Comparison of ENCODE assay signal across 15 cellular contexts in the genomic region with DNA sequence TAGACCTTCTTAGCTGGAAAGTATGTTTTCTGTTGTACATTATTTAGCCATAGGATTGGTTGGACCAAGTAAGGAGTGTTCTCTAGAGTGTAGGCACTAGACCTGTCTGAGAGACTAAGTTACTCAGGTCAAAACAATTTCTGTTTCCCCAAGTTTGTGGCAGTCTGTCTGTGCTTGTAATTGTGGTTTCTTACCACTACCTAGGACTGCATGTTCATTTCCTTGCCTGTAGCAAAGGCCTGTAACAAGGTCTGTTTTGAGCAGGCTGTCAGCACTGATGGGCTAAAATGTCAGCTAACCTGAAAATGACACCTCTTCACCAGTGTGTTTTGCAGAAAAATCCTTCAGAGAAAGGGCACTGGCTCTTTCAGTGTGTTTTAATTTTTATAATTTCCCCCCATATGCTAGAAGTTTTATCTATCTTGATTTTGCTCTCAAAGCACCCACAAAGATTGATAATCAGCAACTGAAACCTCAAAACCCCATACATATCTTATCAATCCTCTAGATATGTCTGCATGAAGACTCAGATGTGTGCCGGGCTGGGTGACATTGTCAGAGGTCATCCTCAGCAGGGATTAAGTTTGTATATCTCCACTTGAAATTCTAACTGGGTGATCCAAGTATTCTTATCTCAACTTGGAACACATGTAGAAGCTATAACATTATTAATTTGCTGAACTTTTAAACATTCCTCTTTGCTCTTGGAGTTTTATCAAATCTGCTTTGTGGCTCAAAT. TPM values are rescaled to one million over a fixed set of nuclear protein-coding genes. Genes with fewer than 3 reads are reported as not detected.
DNase-seq lines count a peak whose midpoint lies in the region; ATAC-seq and TF ChIP-seq lines count a peak whose summit lies in the region.
"Had no signal": no experiment of that assay in that cellular context is flagged by ENCODE, and none has a peak within 500 bp of the region (broad histone marks: within the 10 kb centered on the region; RNA-seq: fewer than 3 reads in every experiment).

No MANE protein-coding gene starts in this region.

- no peaks in the 10 kb centered on the region for H3F3A ChIP-seq in GM23248 (ENCODE audit: insufficient read depth)

- peaks cover 6% of the 10 kb centered on the region; the same call in 1 of the 2 replicates for H3K4me1 ChIP-seq in GM23248 (ENCODE audit: insufficient read depth)
- H3K4me1 ChIP-seq: heart left ventricle, left ventricle myocardium inferior had no signal

- no peaks in the 10 kb centered on the region for H3K9me3 Mint-ChIP-seq in activated T-helper 17 cell treated with anti-CD3 and anti-CD28 coated beads, Interleukin-2, amount 50 U/mL, for 72 hours
- H3K9me3 Mint-ChIP-seq in WTC11 = no peaks in the 10 kb centered on the region
- H3K9me3 Mint-ChIP-seq: endodermal cell had no signal

- peaks cover 24% of the 10 kb centered on the region for H3K27me3 Mint-ChIP-seq in activated T-helper 17 cell treated with anti-CD3 and anti-CD28 coated beads, Interleukin-2, amount 50 U/mL, for 72 hours
- no peaks in the 10 kb centered on the region for H3K27me3 Mint-ChIP-seq in WTC11 (ENCODE audit: low read depth)

- in situ Hi-C loops in GM23248 (cut with MboI) = no loop called here

- no peaks in the 10 kb centered on the region for H3K9me3 ChIP-seq in GM23248 (ENCODE audit: low read depth)
- H3K9me3 ChIP-seq: heart left ventricle, left ventricle myocardium inferior had no signal

- no peaks in the 10 kb centered on the region for H3K4me1 Mint-ChIP-seq in activated T-helper 17 cell treated with anti-CD3 and anti-CD28 coated beads, Interleukin-2, amount 50 U/mL, for 72 hours
- H3K4me1 Mint-ChIP-seq in WTC11 = peaks cover 4% of the 10 kb centered on the region

- peak; percentile 45 for DNase-seq in Daoy (ENCODE audit: low read depth)
- peak; percentile 28 for DNase-seq in H4 (ENCODE audit: low spot score)
- DNase-seq in islet precursor cell = peak; percentile 81
- no peak for DNase-seq in WTC11 (ENCODE audit: low spot score)
- DNase-seq in NCI-H2196 (lab: John Stamatoyannopoulos, UW; ENCODE audit: unreplicated experiment) = no peak
- DNase-seq in GM23248 = no peak
- DNase-seq: endodermal cell, GOT3, heart left ventricle, left ventricle myocardium inferior, MV-4-11, PC-3 had no signal

- POLR2A ChIA-PET in WTC11 (lab: Charles Lee) = no interaction called here

- H3K27me3 ChIP-seq in GM23248 (replicated peaks; ENCODE audit: insufficient read depth) = no peaks in the 10 kb centered on the region
- H3K27me3 ChIP-seq: heart left ventricle had no signal

- H3K9me2 ChIP-seq in GM23248 (ENCODE audit: insufficient read depth) = no peaks in the 10 kb centered on the region; the same call in 1 of the 2 replicates

- H3K36me3 Mint-ChIP-seq in activated T-helper 17 cell treated with anti-CD3 and anti-CD28 coated beads, Interleukin-2, amount 50 U/mL, for 72 hours (ENCODE audit: low read depth) = no peaks in the 10 kb centered on the region
- H3K36me3 Mint-ChIP-seq in WTC11 = no peaks in the 10 kb centered on the region

- CTCF ChIA-PET in WTC11 (lab: Charles Lee) = no interaction called here

- H3K4me3 ChIP-seq in GM23248 = no peak overlapping the region
- H3K4me3 ChIP-seq: heart left ventricle, left ventricle myocardium inferior had no signal

- H4K20me1 ChIP-seq in GM23248 (ENCODE audit: insufficient read depth) = no peaks in the 10 kb centered on the region

- H3K9ac ChIP-seq in GM23248 = no peak overlapping the region

- no peak overlapping the region for H3K4me3 Mint-ChIP-seq in activated T-helper 17 cell treated with anti-CD3 and anti-CD28 coated beads, Interleukin-2, amount 50 U/mL, for 72 hours
- no peak overlapping the region for H3K4me3 Mint-ChIP-seq in WTC11
- H3K4me3 Mint-ChIP-seq: endodermal cell had no signal

- no peak overlapping the region for H3K27ac ChIP-seq in GM23248
- H3K27ac ChIP-seq: heart left ventricle, left ventricle myocardium inferior had no signal

- peak; percentile 26 for ATAC-seq in activated T-helper 17 cell treated with anti-CD3 and anti-CD28 coated beads, Interleukin-2, amount 50 U/mL, for 72 hours (replicated peaks)
- no peak for ATAC-seq in WTC11
- ATAC-seq in HG03520 (IDR thresholded peaks at IDR 0.05; ENCODE audit: unreplicated experiment) = no peak
- ATAC-seq: heart left ventricle, PC-3 had no signal

- no peak overlapping the region for H3K27ac Mint-ChIP-seq in activated T-helper 17 cell treated with anti-CD3 and anti-CD28 coated beads, Interleukin-2, amount 50 U/mL, for 72 hours
- H3K27ac Mint-ChIP-seq in WTC11 = no peak overlapping the region
- H3K27ac Mint-ChIP-seq: endodermal cell had no signal

- H3K4me2 ChIP-seq in GM23248 (ENCODE audit: unreplicated experiment) = no peak overlapping the region

- no peaks in the 10 kb centered on the region for H3K36me3 ChIP-seq in GM23248 (ENCODE audit: low read depth)
- H3K36me3 ChIP-seq: heart left ventricle, left ventricle myocardium inferior had no signal

- 86 to 88% methylated on average over 1 of the region's 1 CpG for WGBS in GM23248 (ENCODE audit: low coverage in 1 of 2, low lambda C conversion rate in 2 of 2, missing lambda C conversion rate in 2 of 2), 2 experiments

- no peaks in the 10 kb centered on the region for H3K79me2 ChIP-seq in GM23248 (ENCODE audit: insufficient read depth)

- no peak overlapping the region for H2AFZ ChIP-seq in GM23248

- TF ChIP-seq CTCF in WTC11 (IDR thresholded peaks at IDR 0.05) = no peak

TF ChIP-seq in WTC11, 78 proteins besides CTCF, POLR2A, EP300 and RAD21:
- TF ChIP-seq EMX1 (CRISPR knock-in tag; IDR thresholded peaks at IDR 0.05) (no peak), ATF2 (CRISPR knock-in tag; IDR thresholded peaks at IDR 0.05; ENCODE audit: borderline replicate concordance, low read depth) (no peak), SOX15 (CRISPR knock-in tag; IDR thresholded peaks at IDR 0.05) (no peak), OVOL2 (CRISPR knock-in tag; IDR thresholded peaks at IDR 0.05; ENCODE audit: borderline replicate concordance) (no peak), ZMAT4 (CRISPR knock-in tag; IDR thresholded peaks at IDR 0.05) (no peak), ZNF232 (CRISPR knock-in tag; IDR thresholded peaks at IDR 0.05) (no peak), GRHL2 (CRISPR knock-in tag; IDR thresholded peaks at IDR 0.05; ENCODE audit: insufficient replicate concordance, severe bottlenecking) (no peak), IRF2 (CRISPR knock-in tag; IDR thresholded peaks at IDR 0.05; ENCODE audit: borderline replicate concordance, low read depth) (no peak), ATF1 (CRISPR knock-in tag; IDR thresholded peaks at IDR 0.05) (no peak)
- TF ChIP-seq, protein P1, sequence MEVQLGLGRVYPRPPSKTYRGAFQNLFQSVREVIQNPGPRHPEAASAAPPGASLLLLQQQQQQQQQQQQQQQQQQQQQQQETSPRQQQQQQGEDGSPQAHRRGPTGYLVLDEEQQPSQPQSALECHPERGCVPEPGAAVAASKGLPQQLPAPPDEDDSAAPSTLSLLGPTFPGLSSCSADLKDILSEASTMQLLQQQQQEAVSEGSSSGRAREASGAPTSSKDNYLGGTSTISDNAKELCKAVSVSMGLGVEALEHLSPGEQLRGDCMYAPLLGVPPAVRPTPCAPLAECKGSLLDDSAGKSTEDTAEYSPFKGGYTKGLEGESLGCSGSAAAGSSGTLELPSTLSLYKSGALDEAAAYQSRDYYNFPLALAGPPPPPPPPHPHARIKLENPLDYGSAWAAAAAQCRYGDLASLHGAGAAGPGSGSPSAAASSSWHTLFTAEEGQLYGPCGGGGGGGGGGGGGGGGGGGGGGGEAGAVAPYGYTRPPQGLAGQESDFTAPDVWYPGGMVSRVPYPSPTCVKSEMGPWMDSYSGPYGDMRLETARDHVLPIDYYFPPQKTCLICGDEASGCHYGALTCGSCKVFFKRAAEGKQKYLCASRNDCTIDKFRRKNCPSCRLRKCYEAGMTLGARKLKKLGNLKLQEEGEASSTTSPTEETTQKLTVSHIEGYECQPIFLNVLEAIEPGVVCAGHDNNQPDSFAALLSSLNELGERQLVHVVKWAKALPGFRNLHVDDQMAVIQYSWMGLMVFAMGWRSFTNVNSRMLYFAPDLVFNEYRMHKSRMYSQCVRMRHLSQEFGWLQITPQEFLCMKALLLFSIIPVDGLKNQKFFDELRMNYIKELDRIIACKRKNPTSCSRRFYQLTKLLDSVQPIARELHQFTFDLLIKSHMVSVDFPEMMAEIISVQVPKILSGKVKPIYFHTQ (CRISPR knock-in tag; IDR thresholded peaks at IDR 0.05) = no peak
TF ChIP-seq in WTC11: peak in this region for 0.

RNA-seq across cellular contexts. Expression of gene ST6GALNAC3, which starts 50.7 kb away (rescaled TPM):
- total RNA-seq in Daoy (2014; rRNA removed; shearing (Covaris generic)) = 3.8 and 6.2 TPM in 2 replicates
- 4.6 and 11.4 TPM in 2 replicates for total RNA-seq in H4 (2014; rRNA removed; shearing (Covaris generic))
- total RNA-seq in activated T-helper 17 cell treated with anti-CD3 and anti-CD28 coated beads, Interleukin-2, amount 50 U/mL, for 72 hours = under 1 TPM; 0.24 to 0.30 TPM
- total RNA-seq in WTC11 (2021) = 11.9 to 14.1 TPM (median 12.7 TPM) in 3 replicates
- not detected in 2 replicates for total RNA-seq in GM23248 (2014; rRNA removed; shearing (Covaris generic))
- not detected in 2 replicates for polyA plus RNA-seq in GM23248 (2016; fragmentation: Nextera tagmentation; extraction: Ambion mirVana)
- total RNA-seq: HT-29, PC-3 had no signal

Comparison
In these comparisons a context has a peak if more than half of its experiments do, and no peak if none do; other contexts are left out.
1. DNase-seq: peak in Daoy (single experiment), H4 (single experiment) and islet precursor cell (single experiment); none in WTC11 (single experiment), NCI-H2196 (single experiment) and GM23248 (single experiment).